1 cellular context compared by ENCODE assay signal in the genomic region with DNA sequence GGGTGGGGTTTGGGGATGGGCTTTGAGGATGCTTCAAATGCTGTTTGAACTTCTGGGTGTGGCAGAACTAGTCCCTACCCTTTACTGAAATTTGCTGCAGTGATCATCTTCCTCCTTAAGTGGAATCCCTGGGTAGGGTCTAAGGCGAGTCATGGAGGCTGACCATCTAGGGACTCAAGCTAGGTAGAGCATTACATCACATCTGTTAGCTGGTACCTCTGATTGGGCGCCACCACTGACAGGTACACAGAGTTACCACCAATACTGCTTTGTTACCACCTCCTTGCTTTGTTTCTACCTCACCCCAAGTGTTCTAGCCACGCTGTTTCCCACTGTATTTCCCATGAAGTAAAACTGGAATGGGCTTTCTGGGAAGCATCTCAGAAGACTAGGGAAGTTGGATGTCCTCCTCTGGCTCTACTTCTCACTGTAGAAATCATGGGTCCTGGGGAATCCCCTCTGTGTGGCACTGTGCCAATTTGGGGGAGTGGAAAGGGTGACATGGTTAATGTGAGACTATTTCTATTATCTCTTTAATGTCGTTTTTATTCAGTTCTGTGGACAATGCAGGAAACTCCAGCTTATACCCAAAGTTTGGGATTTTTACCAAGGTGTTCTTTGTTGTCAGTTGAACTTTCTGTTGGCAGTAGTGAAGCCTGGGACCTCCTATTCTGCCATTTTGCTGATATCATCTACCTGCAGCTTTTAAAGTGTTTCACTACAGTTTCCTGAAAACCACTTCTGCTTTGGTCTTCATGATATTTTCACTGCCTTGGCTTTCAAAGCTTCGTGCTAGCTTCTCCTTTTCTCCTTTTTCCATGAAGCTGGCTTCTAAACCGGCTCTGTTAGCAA.
TF ChIP-seq lines count a peak whose summit lies in the region.

No MANE protein-coding gene starts in this region.

TF ChIP-seq in SK-N-SH treated with all-trans-retinoic acid at 6 μM for 48 hours, 23 proteins besides CTCF, POLR2A, EP300 and RAD21 (continued from another document):
- TF ChIP-seq, protein P1, sequence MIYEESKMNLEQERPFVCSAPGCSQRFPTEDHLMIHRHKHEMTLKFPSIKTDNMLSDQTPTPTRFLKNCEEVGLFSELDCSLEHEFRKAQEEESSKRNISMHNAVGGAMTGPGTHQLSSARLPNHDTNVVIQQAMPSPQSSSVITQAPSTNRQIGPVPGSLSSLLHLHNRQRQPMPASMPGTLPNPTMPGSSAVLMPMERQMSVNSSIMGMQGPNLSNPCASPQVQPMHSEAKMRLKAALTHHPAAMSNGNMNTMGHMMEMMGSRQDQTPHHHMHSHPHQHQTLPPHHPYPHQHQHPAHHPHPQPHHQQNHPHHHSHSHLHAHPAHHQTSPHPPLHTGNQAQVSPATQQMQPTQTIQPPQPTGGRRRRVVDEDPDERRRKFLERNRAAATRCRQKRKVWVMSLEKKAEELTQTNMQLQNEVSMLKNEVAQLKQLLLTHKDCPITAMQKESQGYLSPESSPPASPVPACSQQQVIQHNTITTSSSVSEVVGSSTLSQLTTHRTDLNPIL (CRISPR knock-in tag; IDR thresholded peaks at IDR 0.05; ENCODE audit: low read depth): no peak
- no peak for TF ChIP-seq BACH2 (CRISPR knock-in tag; IDR thresholded peaks at IDR 0.05; ENCODE audit: borderline replicate concordance)
- TF ChIP-seq ZFP3 (CRISPR knock-in tag; IDR thresholded peaks at IDR 0.05): no peak
- TF ChIP-seq, protein P2, sequence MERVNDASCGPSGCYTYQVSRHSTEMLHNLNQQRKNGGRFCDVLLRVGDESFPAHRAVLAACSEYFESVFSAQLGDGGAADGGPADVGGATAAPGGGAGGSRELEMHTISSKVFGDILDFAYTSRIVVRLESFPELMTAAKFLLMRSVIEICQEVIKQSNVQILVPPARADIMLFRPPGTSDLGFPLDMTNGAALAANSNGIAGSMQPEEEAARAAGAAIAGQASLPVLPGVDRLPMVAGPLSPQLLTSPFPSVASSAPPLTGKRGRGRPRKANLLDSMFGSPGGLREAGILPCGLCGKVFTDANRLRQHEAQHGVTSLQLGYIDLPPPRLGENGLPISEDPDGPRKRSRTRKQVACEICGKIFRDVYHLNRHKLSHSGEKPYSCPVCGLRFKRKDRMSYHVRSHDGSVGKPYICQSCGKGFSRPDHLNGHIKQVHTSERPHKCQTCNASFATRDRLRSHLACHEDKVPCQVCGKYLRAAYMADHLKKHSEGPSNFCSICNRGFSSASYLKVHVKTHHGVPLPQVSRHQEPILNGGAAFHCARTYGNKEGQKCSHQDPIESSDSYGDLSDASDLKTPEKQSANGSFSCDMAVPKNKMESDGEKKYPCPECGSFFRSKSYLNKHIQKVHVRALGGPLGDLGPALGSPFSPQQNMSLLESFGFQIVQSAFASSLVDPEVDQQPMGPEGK (CRISPR knock-in tag; IDR thresholded peaks at IDR 0.05; ENCODE audit: borderline replicate concordance): no peak
